In genomic region chr19:15091918-15092753, GRCh38 we compare ENCODE assay signal across 8 cellular contexts. TPM values are rescaled to one million over a fixed set of nuclear protein-coding genes. Genes with fewer than 3 reads are reported as not detected.
A peak's percentile ranks its signal among the peaks of the same experiment; 100 is the strongest.
DNase-seq lines count a peak whose midpoint lies in the region; ATAC-seq lines count a peak whose summit lies in the region.

No MANE protein-coding gene starts in this region.

- no peaks in the 10 kb centered on the region for H3K79me1 ChIP-seq in mesenchymal stem cell (replicated peaks; ENCODE audit: low read length, poor library complexity, severe bottlenecking)

- 48% methylated on average over 11 of the region's 13 CpGs for WGBS in mesenchymal stem cell
- 36% methylated on average over 13 of the region's 13 CpGs for WGBS in thymus

- no peaks in the 10 kb centered on the region for H3K9me3 ChIP-seq in mesenchymal stem cell (ENCODE audit: control insufficient read depth, low read length)
- H3K9me3 ChIP-seq in thymus (ENCODE audit: control insufficient read depth), result no peaks in the 10 kb centered on the region

- no peak overlapping the region for H3K4me3 ChIP-seq in mesenchymal stem cell (ENCODE audit: insufficient read depth in 1 of 2, low read depth in 1 of 2, low read length in 2 of 2)
- no peak overlapping the region for H3K4me3 ChIP-seq in thymus (ENCODE audit: low read length)

- H3K4me1 ChIP-seq in mesenchymal stem cell (ENCODE audit: control insufficient read depth, insufficient read depth, low read depth, low read length) (no peaks in the 10 kb centered on the region), thymus (ENCODE audit: control insufficient read depth, insufficient read depth, low read length) (no peaks in the 10 kb centered on the region)

- H2BK12ac ChIP-seq in mesenchymal stem cell (ENCODE audit: low read length in 2 of 2), result no peak overlapping the region

- H3K27me3 ChIP-seq in mesenchymal stem cell (ENCODE audit: control insufficient read depth in 1 of 2, insufficient read depth in 1 of 2, low read length in 2 of 2) (peaks cover 16 to 28% of the 10 kb centered on the region in 2 experiments), thymus (ENCODE audit: control insufficient read depth, insufficient read depth) (no peaks in the 10 kb centered on the region)

- H3K27ac ChIP-seq in mesenchymal stem cell (ENCODE audit: low read length, poor library complexity, severe bottlenecking) (no peak overlapping the region), thymus (ENCODE audit: low read depth) (peak overlapping the region; percentile 2)

- no peak overlapping the region for H2BK15ac ChIP-seq in mesenchymal stem cell (ENCODE audit: low read depth, poor library complexity, severe bottlenecking)

- no peak overlapping the region for H2BK5ac ChIP-seq in mesenchymal stem cell (ENCODE audit: low read depth, low read length, poor library complexity, severe bottlenecking)

- H3K18ac ChIP-seq in mesenchymal stem cell (ENCODE audit: low read depth in 1 of 2, low read length in 2 of 2), result peak overlapping the region in 1 of 2 experiments; percentile 60

- no peak overlapping the region for H3K23ac ChIP-seq in mesenchymal stem cell (ENCODE audit: low read length in 2 of 2)

- no peak overlapping the region for H2BK120ac ChIP-seq in mesenchymal stem cell (ENCODE audit: low read depth, low read length)

- H3K9ac ChIP-seq in mesenchymal stem cell (ENCODE audit: low read length), result no peak overlapping the region

- no peak overlapping the region for H2AK5ac ChIP-seq in mesenchymal stem cell (ENCODE audit: low read length, severe bottlenecking)

- no peak overlapping the region for H4K8ac ChIP-seq in mesenchymal stem cell (ENCODE audit: low read length)

- H3K14ac ChIP-seq in mesenchymal stem cell (ENCODE audit: low read length in 2 of 2), result no peak overlapping the region

- H3K4me2 ChIP-seq in mesenchymal stem cell (ENCODE audit: low read length, poor library complexity, severe bottlenecking), result no peak overlapping the region

- H3K36me3 ChIP-seq in mesenchymal stem cell (ENCODE audit: control insufficient read depth in 1 of 2, insufficient read depth in 2 of 2, low read depth in 1 of 2, low read length in 2 of 2) (no peaks in the 10 kb centered on the region), thymus (ENCODE audit: control insufficient read depth, insufficient read depth) (no peaks in the 10 kb centered on the region)

- ATAC-seq in HG02852 (IDR thresholded peaks at IDR 0.05; ENCODE audit: unreplicated experiment), result no peak

- no peak overlapping the region for H4K91ac ChIP-seq in mesenchymal stem cell (ENCODE audit: low read length)

- H2AFZ ChIP-seq in mesenchymal stem cell (ENCODE audit: low read depth, low read length), result no peak overlapping the region

- no peak overlapping the region for H3K4ac ChIP-seq in mesenchymal stem cell (ENCODE audit: low read depth in 1 of 2, low read length in 2 of 2)

- DNase-seq in activated CD8-positive, alpha-beta memory T cell treated with anti-CD3 and anti-CD28 coated beads for 24 hours, result peak; percentile 68
- DNase-seq in activated CD8-positive, alpha-beta memory T cell treated with anti-CD3 and anti-CD28 coated beads, Interleukin-2, amount 50 U/mL, for 4 hours, result no peak
- DNase-seq in NCI-H1417 (lab: John Stamatoyannopoulos, UW), result peak; percentile 42 to 85 (median 45)
- DNase-seq in SW480 (ENCODE audit: low spot score), result peak; percentile 61
- DNase-seq in dedifferentiated amniotic fluid mesenchymal stem cell (ENCODE audit: extremely low spot score), result peak; percentile 72
- DNase-seq in mesenchymal stem cell, result peak; percentile 77

RNA-seq across cellular contexts. Expression of gene OR1I1, which starts 10.1 kb away (rescaled TPM):
- not detected for polyA plus RNA-seq in mesenchymal stem cell (2013, experiment 1 of 2)
- polyA plus RNA-seq in mesenchymal stem cell (2013, experiment 2 of 2), result not detected
- polyA plus RNA-seq in thymus, result 0.05 TPM

RNA-seq across cellular contexts. Expression of gene SYDE1, which starts 15.1 kb away (rescaled TPM):
- polyA plus RNA-seq in mesenchymal stem cell (2013, experiment 1 of 2), result 47.1 TPM
- 45.0 TPM for polyA plus RNA-seq in mesenchymal stem cell (2013, experiment 2 of 2)
- polyA plus RNA-seq in thymus, result 2.5 TPM

RNA-seq across cellular contexts. Expression of gene CASP14, which starts 42.9 kb away (rescaled TPM):
- not detected for polyA plus RNA-seq in mesenchymal stem cell (2013, experiment 1 of 2)
- not detected for polyA plus RNA-seq in mesenchymal stem cell (2013, experiment 2 of 2)
- polyA plus RNA-seq in thymus, result 13.0 TPM
